7 cellular contexts compared by ENCODE assay signal in the genomic region with DNA sequence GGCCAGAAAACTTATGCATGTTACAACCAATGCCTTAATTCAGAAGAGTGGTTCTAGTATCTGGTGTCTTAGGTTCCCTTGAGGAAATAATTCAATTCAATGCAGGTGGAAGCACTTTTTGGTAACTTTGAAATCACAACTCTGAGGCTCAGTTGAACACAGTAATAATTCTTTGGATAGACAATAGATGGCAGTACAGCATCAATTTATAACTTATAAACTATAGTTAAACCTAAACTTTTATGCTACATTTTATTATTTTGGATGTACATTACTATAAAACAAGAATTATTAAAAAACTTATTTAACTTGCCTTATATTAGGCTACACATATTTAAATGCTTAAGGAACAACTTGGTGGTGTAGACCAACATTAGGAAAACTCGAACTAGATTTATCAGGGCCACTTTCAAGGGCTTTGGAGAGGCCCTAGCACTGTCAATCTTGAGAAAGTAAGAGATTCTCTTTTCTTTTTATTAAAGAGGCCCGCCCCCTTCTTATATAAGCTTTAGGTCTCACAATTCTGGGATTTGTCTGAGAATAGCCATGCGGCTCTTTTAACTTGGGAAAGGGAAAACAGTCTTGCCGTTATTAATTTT.
DNase-seq lines count a peak whose midpoint lies in the region; ATAC-seq and TF ChIP-seq lines count a peak whose summit lies in the region.

No MANE protein-coding gene starts in this region.

- DNase-seq in NCI-H69 (lab: John Stamatoyannopoulos, UW): peak; percentile 81
- DNase-seq in dedifferentiated amniotic fluid mesenchymal stem cell (ENCODE audit: extremely low spot score): peak; percentile 23
- DNase-seq in pons (ENCODE audit: low spot score): peak; percentile 19
- DNase-seq in OCI-M2 (lab: John Stamatoyannopoulos, UW; ENCODE audit: unreplicated experiment): no peak

- ATAC-seq in HG02588 (IDR thresholded peaks at IDR 0.05; ENCODE audit: unreplicated experiment): no peak
- ATAC-seq in GM21576 (IDR thresholded peaks at IDR 0.05; ENCODE audit: unreplicated experiment): no peak

- TF ChIP-seq CTCF in GM12872 (IDR thresholded peaks at IDR 0.05; ENCODE audit: insufficient read depth, low read depth, low read length): peak; percentile 29; the same call in 2 of the 3 replicates
